In the genomic region with DNA sequence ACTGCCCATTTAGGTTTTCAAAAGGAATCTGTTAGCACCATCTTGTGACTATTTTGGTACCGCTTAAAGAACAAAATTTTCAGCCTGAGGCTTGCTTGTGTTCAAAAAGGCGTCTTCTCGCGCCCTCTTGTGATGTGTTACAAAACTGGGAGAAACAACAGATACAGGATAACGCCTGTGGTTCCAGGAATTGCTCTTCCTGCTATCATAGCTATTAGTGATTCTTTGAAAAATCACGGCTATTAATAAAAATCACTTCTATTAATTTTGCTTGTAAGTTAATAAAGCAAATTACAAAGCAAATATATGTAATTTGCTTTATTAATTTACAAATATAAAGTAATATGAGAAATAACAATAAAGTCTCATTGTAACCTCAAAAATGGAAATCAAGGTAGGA, we compare ENCODE assay signal across 9 cellular contexts.
DNase-seq lines count a peak whose midpoint lies in the region; ATAC-seq, FAIRE-seq and TF ChIP-seq lines count a peak whose summit lies in the region.
"Had no signal": no experiment of that assay in that cellular context is flagged by ENCODE, and none has a peak within 500 bp of the region (broad histone marks: within the 10 kb centered on the region; RNA-seq: fewer than 3 reads in every experiment).

No MANE protein-coding gene starts in this region.

- no peak for TF ChIP-seq POLR2A in GM12878 (IDR thresholded peaks at IDR 0.05; ENCODE audit: low read depth, low read length)

- FAIRE-seq in GM12878 (lab: Jason Lieb, UNC) = peak; percentile 23

- RAD21 ChIA-PET in GM12878 (lab: Charles Lee; ENCODE audit: unreplicated experiment) = interaction anchor here (0.7 to 5.4 kb wide), 15 partner anchors 38 to 707 kb away, joined by 3 to 79 read pairs (median 4); no protein-coding TSS in a partner anchor

- H3K9me3 Mint-ChIP-seq in activated CD4-positive, alpha-beta T cell treated with anti-CD3 and anti-CD28 coated beads for 36 hours (ENCODE audit: low read depth) = no peaks in the 10 kb centered on the region
- H3K9me3 Mint-ChIP-seq: CD8-positive, alpha-beta memory T cell had no signal

- H3K4me2 ChIP-seq in GM12878 (ENCODE audit: control insufficient read depth, insufficient read depth) = no peak overlapping the region
- peak overlapping the region; percentile 4 for H3K4me2 ChIP-seq in smooth muscle cell

- peaks cover 13% of the 10 kb centered on the region for H3K4me1 Mint-ChIP-seq in activated CD4-positive, alpha-beta T cell treated with anti-CD3 and anti-CD28 coated beads for 36 hours
- H3K4me1 Mint-ChIP-seq: CD8-positive, alpha-beta memory T cell had no signal

- H3K27me3 Mint-ChIP-seq in activated CD4-positive, alpha-beta T cell treated with anti-CD3 and anti-CD28 coated beads for 36 hours = peaks cover 5% of the 10 kb centered on the region

- SMC1A ChIA-PET in GM12878 (lab: Charles Lee; ENCODE audit: uncharacterized antibody, unreplicated experiment) = interaction anchor here (0.7 to 5.6 kb wide), 15 partner anchors 50 to 313 kb away, joined by 3 to 79 read pairs (median 4); no protein-coding TSS in a partner anchor

- H3K36me3 ChIP-seq in GM12878 (ENCODE audit: control insufficient read depth in 2 of 2, insufficient read depth in 2 of 2, low read length in 1 of 2) (no peaks in the 10 kb centered on the region), smooth muscle cell (ENCODE audit: low read depth) (no peaks in the 10 kb centered on the region)

- TF ChIP-seq RAD21 in GM12878 (IDR thresholded peaks at IDR 0.05; ENCODE audit: insufficient read depth, low read depth, low read length) = peak; percentile 93

- H3K27ac ChIP-seq in GM12878 (ENCODE audit: control insufficient read depth, insufficient read depth) (no peak overlapping the region; the same call in 1 of the 2 replicates), smooth muscle cell (ENCODE audit: low read depth) (no peak overlapping the region)

- ATAC-seq in activated CD4-positive, alpha-beta T cell treated with anti-CD3 and anti-CD28 coated beads for 36 hours = peak; percentile 60
- ATAC-seq in HG03354 (IDR thresholded peaks at IDR 0.05; ENCODE audit: poor library complexity, severe bottlenecking, unreplicated experiment) (peak; percentile 48), GM12878 (peak; percentile 69)

- H3K9ac ChIP-seq in GM12878 (ENCODE audit: control insufficient read depth, insufficient read depth, low read length) = no peak overlapping the region
- no peak overlapping the region for H3K9ac ChIP-seq in smooth muscle cell (ENCODE audit: low read depth)

- in situ Hi-C loops in GM12878 (cut with MboI) = loop anchor here (5.0 kb wide), 1 partner anchor 274 kb away; no protein-coding TSS in a partner anchor

- no peak overlapping the region for H3K27ac Mint-ChIP-seq in activated CD4-positive, alpha-beta T cell treated with anti-CD3 and anti-CD28 coated beads for 36 hours
- H3K27ac Mint-ChIP-seq: CD8-positive, alpha-beta memory T cell had no signal

- CTCF ChIA-PET in activated CD4-positive, alpha-beta T cell treated with anti-CD3 and anti-CD28 coated beads for 36 hours (lab: Charles Lee) = interaction anchor here (0.7 to 6.5 kb wide), 20 partner anchors 9 to 313 kb away, joined by 3 to 56 read pairs (median 5); no protein-coding TSS in a partner anchor
- CTCF ChIA-PET in GM12878 (lab: Yijun Ruan, JAX) = interaction anchor here (0.6 to 9.2 kb wide), 22 partner anchors 9 to 367 kb away, joined by 3 to 173 read pairs (median 5); no protein-coding TSS in a partner anchor

- POLR2A ChIA-PET in activated CD4-positive, alpha-beta T cell treated with anti-CD3 and anti-CD28 coated beads for 36 hours (lab: Charles Lee) = no interaction called here
- POLR2A ChIA-PET in GM12878 (lab: Charles Lee) = interaction anchor here (1.2 kb wide), 1 partner anchor 309 kb away, joined by 4 read pairs; no protein-coding TSS in a partner anchor

- H3K9me3 ChIP-seq in GM12878 (replicated peaks; ENCODE audit: control insufficient read depth, insufficient read depth, low read length) (no peaks in the 10 kb centered on the region), smooth muscle cell (replicated peaks; ENCODE audit: low read depth) (no peaks in the 10 kb centered on the region)

- no peaks in the 10 kb centered on the region for H3K27me3 ChIP-seq in GM12878 (replicated peaks in 1 of 2; ENCODE audit: control insufficient read depth in 2 of 2, insufficient read depth in 2 of 2, low read length in 1 of 2)
- H3K27me3 ChIP-seq in smooth muscle cell (ENCODE audit: low read depth) = no peaks in the 10 kb centered on the region

- peaks cover 4% of the 10 kb centered on the region for H3F3A ChIP-seq in smooth muscle cell (ENCODE audit: low read depth)

- no TSS peak for BruUV-seq in GM12878 (replicated peaks; lab: Mats Ljungman, UMichigan)

- intact Hi-C loops in activated CD4-positive, alpha-beta T cell treated with anti-CD3 and anti-CD28 coated beads for 36 hours (cut with DNase I, micrococcal nuclease) = loop anchor here (1.0 to 10.0 kb wide), 6 partner anchors 91 to 309 kb away; no protein-coding TSS in a partner anchor
- intact Hi-C loops in GM12878 (cut with micrococcal nuclease; ENCODE audit: unreplicated experiment) = loop anchor here (1.0 to 10.0 kb wide), 4 partner anchors 126 to 469 kb away; no protein-coding TSS in a partner anchor

- WGBS in GM12878 (ENCODE audit: insufficient coverage, insufficient replicate concordance, low lambda C conversion rate, missing lambda C conversion rate) = 2% methylated on average over 6 of the region's 6 CpGs
- WGBS in smooth muscle cell (ENCODE audit: low lambda C conversion rate) = 5% methylated on average over 6 of the region's 6 CpGs

- TF ChIP-seq EP300 in GM12878 (IDR thresholded peaks at IDR 0.05; ENCODE audit: borderline replicate concordance in 1 of 2, control insufficient read depth in 1 of 2, low read depth in 2 of 2, low read length in 2 of 2) = no peak

- H3K4me3 ChIP-seq in GM12878 = no peak overlapping the region
- H3K4me3 ChIP-seq in smooth muscle cell = no peak overlapping the region

- TF ChIP-seq CTCF in GM12878 (IDR thresholded peaks at IDR 0.05 in 2 of 3, conservative IDR thresholded peaks at IDR 0.05 in 1 of 3; ENCODE audit: control insufficient read depth in 2 of 3, extremely low read depth in 1 of 3, insufficient read depth in 1 of 3, low read depth in 3 of 3, low read length in 3 of 3) = peak; percentile 61 to 82 (median 81)
- peak; percentile 97 for TF ChIP-seq CTCF in smooth muscle cell (IDR thresholded peaks at IDR 0.05; ENCODE audit: borderline replicate concordance, insufficient read depth, poor library complexity, severe bottlenecking)

- H3K4me3 Mint-ChIP-seq in activated CD4-positive, alpha-beta T cell treated with anti-CD3 and anti-CD28 coated beads for 36 hours = no peak overlapping the region
- H3K4me3 Mint-ChIP-seq: CD8-positive, alpha-beta memory T cell had no signal

- H3K36me3 Mint-ChIP-seq in activated CD4-positive, alpha-beta T cell treated with anti-CD3 and anti-CD28 coated beads for 36 hours (ENCODE audit: low read depth) = no peaks in the 10 kb centered on the region
- H3K36me3 Mint-ChIP-seq: CD8-positive, alpha-beta memory T cell had no signal

- H4K20me1 ChIP-seq in GM12878 (ENCODE audit: control insufficient read depth, insufficient read depth) (no peaks in the 10 kb centered on the region), smooth muscle cell (ENCODE audit: low read depth) (no peaks in the 10 kb centered on the region)

- H3K4me1 ChIP-seq in GM12878 (ENCODE audit: control insufficient read depth, insufficient read depth, low read length) (peaks cover 23% of the 10 kb centered on the region), smooth muscle cell (ENCODE audit: low read depth) (peaks cover 7% of the 10 kb centered on the region)

- peak; percentile 60 for DNase-seq in activated CD4-positive, alpha-beta T cell treated with anti-CD3 and anti-CD28 coated beads for 36 hours
- no peak for DNase-seq in activated CD4-positive, alpha-beta T cell treated with anti-CD3 and anti-CD28 coated beads for 1 hour
- DNase-seq in NCI-H748 treated with DMSO at 0.1 percent for 48 hours (lab: John Stamatoyannopoulos, UW) = peak; percentile 65
- no peak for DNase-seq in GM12878 (ENCODE audit: low read depth, low spot score)
- DNase-seq in iPS DF 19.7 (ENCODE audit: low read depth, low spot score) = peak; percentile 52
- no peak for DNase-seq in smooth muscle cell (lab: John Stamatoyannopoulos, UW; ENCODE audit: unreplicated experiment)
- DNase-seq in NK-92 (lab: John Stamatoyannopoulos, UW; ENCODE audit: unreplicated experiment) = no peak

- no peak overlapping the region for H2AFZ ChIP-seq in GM12878 (ENCODE audit: control insufficient read depth, low read depth, low read length)
- no peak overlapping the region for H2AFZ ChIP-seq in smooth muscle cell (ENCODE audit: low read depth)

- no peaks in the 10 kb centered on the region for H3K79me2 ChIP-seq in GM12878 (ENCODE audit: control insufficient read depth, insufficient read depth, low read length)
- no peaks in the 10 kb centered on the region for H3K79me2 ChIP-seq in smooth muscle cell (ENCODE audit: low read depth)

TF ChIP-seq in GM12878, 131 proteins besides CTCF, POLR2A, EP300 and RAD21 (continues in another document):
- TF ChIP-seq, protein P1, sequence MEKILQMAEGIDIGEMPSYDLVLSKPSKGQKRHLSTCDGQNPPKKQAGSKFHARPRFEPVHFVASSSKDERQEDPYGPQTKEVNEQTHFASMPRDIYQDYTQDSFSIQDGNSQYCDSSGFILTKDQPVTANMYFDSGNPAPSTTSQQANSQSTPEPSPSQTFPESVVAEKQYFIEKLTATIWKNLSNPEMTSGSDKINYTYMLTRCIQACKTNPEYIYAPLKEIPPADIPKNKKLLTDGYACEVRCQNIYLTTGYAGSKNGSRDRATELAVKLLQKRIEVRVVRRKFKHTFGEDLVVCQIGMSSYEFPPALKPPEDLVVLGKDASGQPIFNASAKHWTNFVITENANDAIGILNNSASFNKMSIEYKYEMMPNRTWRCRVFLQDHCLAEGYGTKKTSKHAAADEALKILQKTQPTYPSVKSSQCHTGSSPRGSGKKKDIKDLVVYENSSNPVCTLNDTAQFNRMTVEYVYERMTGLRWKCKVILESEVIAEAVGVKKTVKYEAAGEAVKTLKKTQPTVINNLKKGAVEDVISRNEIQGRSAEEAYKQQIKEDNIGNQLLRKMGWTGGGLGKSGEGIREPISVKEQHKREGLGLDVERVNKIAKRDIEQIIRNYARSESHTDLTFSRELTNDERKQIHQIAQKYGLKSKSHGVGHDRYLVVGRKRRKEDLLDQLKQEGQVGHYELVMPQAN (conservative IDR thresholded peaks at IDR 0.05) = no peak
- TF ChIP-seq MEF2A (IDR thresholded peaks at IDR 0.05; ENCODE audit: insufficient read depth, low read depth, low read length) (0 out of 2 replicates have a peak, but pooled peaks have one; percentile 31), BHLHE40 (IDR thresholded peaks at IDR 0.05; ENCODE audit: borderline replicate concordance in 1 of 2, low read depth in 2 of 2, low read length in 1 of 2) (no peak)
- TF ChIP-seq, protein P2, sequence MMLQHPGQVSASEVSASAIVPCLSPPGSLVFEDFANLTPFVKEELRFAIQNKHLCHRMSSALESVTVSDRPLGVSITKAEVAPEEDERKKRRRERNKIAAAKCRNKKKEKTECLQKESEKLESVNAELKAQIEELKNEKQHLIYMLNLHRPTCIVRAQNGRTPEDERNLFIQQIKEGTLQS (IDR thresholded peaks at IDR 0.05; ENCODE audit: borderline replicate concordance, extremely low read depth, low read depth, low read length) = no peak

Comparison
In these comparisons a context has a peak if more than half of its experiments do, and no peak if none do; other contexts are left out.
1. DNase-seq: peak in activated CD4-positive, alpha-beta T cell treated with anti-CD3 and anti-CD28 coated beads for 36 hours (single experiment), NCI-H748 treated with DMSO at 0.1 percent for 48 hours (single experiment) and iPS DF 19.7 (single experiment); none in activated CD4-positive, alpha-beta T cell treated with anti-CD3 and anti-CD28 coated beads for 1 hour (single experiment), GM12878 (single experiment), smooth muscle cell (single experiment) and NK-92 (single experiment).
2. Peak in every context shown above with its lines, with median percentiles within 50 percentile points of each other: ATAC-seq.